ENCODE assay signal across 10 cellular contexts in genomic region chr13:97339019-97339988, GRCh38.
DNase-seq lines count a peak whose midpoint lies in the region; ATAC-seq and TF ChIP-seq lines count a peak whose summit lies in the region.
"Had no signal": no experiment of that assay in that cellular context is flagged by ENCODE, and none has a peak within 500 bp of the region (broad histone marks: within the 10 kb centered on the region; RNA-seq: fewer than 3 reads in every experiment).

No MANE protein-coding gene starts in this region.

- no peak for ATAC-seq in HCT116
- no peak for ATAC-seq in left colon
- no peak for ATAC-seq in HG03442 (IDR thresholded peaks at IDR 0.05; ENCODE audit: unreplicated experiment)
- no peak for ATAC-seq in HG02884 (IDR thresholded peaks at IDR 0.05; ENCODE audit: unreplicated experiment)

- H3K9me3 ChIP-seq in HCT116 (ENCODE audit: control insufficient read depth in 1 of 2, insufficient read depth in 1 of 2, low read depth in 1 of 2, low read length in 2 of 2): no peaks in the 10 kb centered on the region
- H3K9me3 ChIP-seq in subcutaneous abdominal adipose tissue (ENCODE audit: control insufficient read depth in 5 of 5, low read length in 5 of 5): no peaks in the 10 kb centered on the region

- intact Hi-C loops in HCT116 (cut with micrococcal nuclease) (no loop called here), left colon (cut with DNase I, micrococcal nuclease) (no loop called here)

- H3K4me3 ChIP-seq in HCT116 (replicated peaks in 1 of 2; ENCODE audit: low read depth in 1 of 2, low read length in 2 of 2): no peak overlapping the region
- no peak overlapping the region for H3K4me3 ChIP-seq in cardiac fibroblast (replicated peaks in 1 of 2; ENCODE audit: low read depth in 2 of 2, low read length in 2 of 2)
- H3K4me3 ChIP-seq in subcutaneous abdominal adipose tissue (ENCODE audit: low read depth in 1 of 5, low read length in 5 of 5): peak overlapping the region in 1 of 5 donors; percentile 13
- H3K4me3 ChIP-seq: SK-N-MC had no signal

- no peak for DNase-seq in HCT116 (ENCODE audit: low read depth, low spot score)
- peak; percentile 84 to 95 for DNase-seq in cardiac fibroblast (ENCODE audit: low read depth in 2 of 2)
- peak; percentile 21 to 65 for DNase-seq in left colon
- no peak for DNase-seq in stimulated activated CD4-positive, alpha-beta T cell treated with anti-CD3 and anti-CD28 coated beads, Interleukin-15, amount 100 ng/mL, for 24 hours
- DNase-seq in KG1 (lab: John Stamatoyannopoulos, UW): no peak

- H3K27me3 ChIP-seq in HCT116 (ENCODE audit: insufficient read depth, low read length) (no peaks in the 10 kb centered on the region), subcutaneous abdominal adipose tissue (ENCODE audit: control insufficient read depth in 5 of 5, insufficient read depth in 4 of 5, low read length in 5 of 5) (no peaks in the 10 kb centered on the region)

- H3K4me2 ChIP-seq in HCT116 (ENCODE audit: low read length): no peak overlapping the region

- RAD21 ChIA-PET in HCT116 (lab: Charles Lee; ENCODE audit: low non-redundant PET in 1 of 2, low total read pairs in 2 of 2, uncharacterized antibody in 2 of 2, unreplicated experiment in 2 of 2): no interaction called here

- no peaks in the 10 kb centered on the region for H4K20me1 ChIP-seq in HCT116 (ENCODE audit: insufficient read depth)

- TF ChIP-seq CTCF in HCT116 (IDR thresholded peaks at IDR 0.05 in 2 of 3, conservative IDR thresholded peaks at IDR 0.05 in 1 of 3; ENCODE audit: borderline replicate concordance in 1 of 3, insufficient read depth in 1 of 3, low read depth in 2 of 3, low read length in 2 of 3) (no peak), cardiac fibroblast (IDR thresholded peaks at IDR 0.05; ENCODE audit: low read depth, low read length) (no peak)

- H2AFZ ChIP-seq in HCT116 (ENCODE audit: low read depth, low read length, poor library complexity, severe bottlenecking): no peak overlapping the region
- H2AFZ ChIP-seq: parathyroid adenoma had no signal

- TF ChIP-seq POLR2A in HCT116 (IDR thresholded peaks at IDR 0.05; ENCODE audit: borderline replicate concordance, extremely low read depth, insufficient read depth, insufficient read length): no peak

- CTCF ChIA-PET in HCT116 (lab: Charles Lee): no interaction called here

- peaks cover 25 to 34% of the 10 kb centered on the region in 2 experiments for H3K4me1 ChIP-seq in HCT116 (ENCODE audit: control insufficient read depth in 1 of 2, insufficient read depth in 2 of 2, low read length in 2 of 2)
- H3K4me1 ChIP-seq in subcutaneous abdominal adipose tissue (ENCODE audit: control insufficient read depth in 5 of 5, insufficient read depth in 5 of 5, low read length in 5 of 5): peaks cover 2 to 30% (median 23%) of the 10 kb centered on the region in 5 donors
- H3K4me1 ChIP-seq: parathyroid adenoma had no signal

- peaks cover 12% of the 10 kb centered on the region; the same call in 1 of the 2 replicates for H3K79me2 ChIP-seq in HCT116 (ENCODE audit: insufficient read depth, low read length)
- H3K79me2 ChIP-seq: parathyroid adenoma had no signal

- BruUV-seq in HCT116 (replicated peaks; lab: Mats Ljungman, UMichigan): no TSS peak

- no peaks in the 10 kb centered on the region; the same call in 1 of the 2 replicates for H3K9me2 ChIP-seq in HCT116 (ENCODE audit: insufficient read depth)

- TF ChIP-seq RAD21 in HCT116 (IDR thresholded peaks at IDR 0.05; ENCODE audit: low read depth): no peak

- H3K9ac ChIP-seq in HCT116 (ENCODE audit: low read length): no peak overlapping the region
- H3K9ac ChIP-seq in subcutaneous abdominal adipose tissue (ENCODE audit: low read length in 5 of 5): peak overlapping the region in 1 of 5 donors; percentile 23
- H3K9ac ChIP-seq: parathyroid adenoma had no signal

- POLR2A ChIA-PET in HCT116 (lab: Charles Lee): no interaction called here

- H3K27ac ChIP-seq in HCT116 (ENCODE audit: low read depth, low read length) (peak overlapping the region; percentile 27), subcutaneous abdominal adipose tissue (ENCODE audit: low read depth, low read length) (peak overlapping the region; percentile 11)
- H3K27ac ChIP-seq: parathyroid adenoma, SK-N-MC had no signal

- H3K36me3 ChIP-seq in HCT116 (ENCODE audit: control insufficient read depth in 1 of 2, insufficient read depth in 2 of 2, low read length in 2 of 2) (peaks cover 2 to 9% of the 10 kb centered on the region in 2 experiments; a peak in 1 of 4 replicates), subcutaneous abdominal adipose tissue (ENCODE audit: control insufficient read depth in 5 of 5, insufficient read depth in 5 of 5, low read length in 5 of 5) (peaks cover 3 to 32% (median 21%) of the 10 kb centered on the region in 5 donors)

TF ChIP-seq in HCT116, 20 proteins besides CTCF, POLR2A, EP300 and RAD21:
- TF ChIP-seq CEBPB (IDR thresholded peaks at IDR 0.05; ENCODE audit: low read depth) (no peak), ZFX (IDR thresholded peaks at IDR 0.05) (no peak), TCF7L2 (IDR thresholded peaks at IDR 0.05; ENCODE audit: borderline replicate concordance, extremely low read depth, insufficient read depth, insufficient read length) (no peak), EZH2 (IDR thresholded peaks at IDR 0.05) (no peak), POLR2AphosphoS5 (IDR thresholded peaks at IDR 0.05; ENCODE audit: low read depth, low read length) (no peak), EGR1 (IDR thresholded peaks at IDR 0.05; ENCODE audit: low read depth) (no peak), JUND (IDR thresholded peaks at IDR 0.05) (no peak), SP1 (IDR thresholded peaks at IDR 0.05; ENCODE audit: low read depth) (no peak)

Comparison
In these comparisons a context has a peak if more than half of its experiments do, and no peak if none do; other contexts are left out.
1. DNase-seq: peak in cardiac fibroblast (2 of 2) and left colon (2 of 2); none in HCT116 (single experiment), stimulated activated CD4-positive, alpha-beta T cell treated with anti-CD3 and anti-CD28 coated beads, Interleukin-15, amount 100 ng/mL, for 24 hours (single experiment) and KG1 (single experiment).